In the genomic region with DNA sequence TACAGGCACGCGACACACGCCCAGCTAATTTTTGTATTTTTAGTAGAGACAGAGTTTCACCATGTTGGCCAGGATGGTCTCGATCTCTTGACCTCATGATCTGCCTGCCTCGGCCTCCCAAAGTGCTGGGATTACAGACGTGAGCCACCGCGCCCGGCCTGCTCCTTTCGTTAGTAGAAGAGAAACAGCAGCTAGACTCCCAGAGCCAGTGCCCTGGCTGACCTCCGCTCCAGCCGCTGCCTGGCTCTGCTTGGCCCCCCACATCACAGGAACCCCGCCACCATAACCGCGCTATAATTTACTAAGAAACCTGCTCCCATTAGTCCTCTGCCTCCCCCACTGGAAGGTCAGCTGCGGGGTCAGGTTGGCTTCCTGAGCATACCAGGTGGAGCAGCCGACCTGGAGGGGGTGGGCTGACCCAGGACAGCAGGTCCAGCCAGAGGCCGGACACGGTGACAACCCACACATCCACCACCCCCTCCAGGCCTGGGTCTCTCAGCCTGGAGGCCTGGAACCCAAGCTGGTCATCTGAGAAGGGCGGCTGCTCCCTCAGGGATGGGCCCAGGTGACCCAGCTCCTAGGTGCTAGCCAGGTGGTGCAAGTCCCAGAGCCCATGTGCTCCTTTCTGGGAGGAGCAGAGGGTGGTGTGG, we compare ENCODE assay signal across 17 cellular contexts. TPM values are rescaled to one million over a fixed set of nuclear protein-coding genes. Genes with fewer than 3 reads are reported as not detected.
DNase-seq lines count a peak whose midpoint lies in the region; ATAC-seq and TF ChIP-seq lines count a peak whose summit lies in the region.
"Had no signal": no experiment of that assay in that cellular context is flagged by ENCODE, and none has a peak within 500 bp of the region (broad histone marks: within the 10 kb centered on the region; RNA-seq: fewer than 3 reads in every experiment).

No MANE protein-coding gene starts in this region.

- H3K36me3 ChIP-seq in BLaER1 (peaks cover 43% of the 10 kb centered on the region), esophagus (ENCODE audit: control insufficient read depth in 2 of 2, insufficient read depth in 2 of 2, low read length in 1 of 2) (peaks cover 7 to 41% of the 10 kb centered on the region in 2 donors), gastrocnemius medialis (peaks cover 0 to 58% of the 10 kb centered on the region in 2 donors)

- H3K27me3 ChIP-seq in BLaER1 (no peaks in the 10 kb centered on the region), HL-60 (ENCODE audit: insufficient read depth, poor library complexity, severe bottlenecking) (no peaks in the 10 kb centered on the region), esophagus (ENCODE audit: control insufficient read depth in 1 of 2, insufficient read depth in 2 of 2, low read length in 2 of 2) (no peaks in the 10 kb centered on the region), gastrocnemius medialis (no peaks in the 10 kb centered on the region)
- H3K27me3 ChIP-seq: SJCRH30 had no signal

- H3K9me3 ChIP-seq in BLaER1: no peaks in the 10 kb centered on the region
- H3K9me3 ChIP-seq in esophagus (ENCODE audit: control insufficient read depth in 2 of 2, insufficient read depth in 1 of 2, low read depth in 1 of 2, low read length in 1 of 2): no peaks in the 10 kb centered on the region
- no peaks in the 10 kb centered on the region for H3K9me3 ChIP-seq in gastrocnemius medialis
- H3K9me3 ChIP-seq: SJCRH30 had no signal

- ATAC-seq in gastrocnemius medialis: no peak
- no peak for ATAC-seq in GM19455 (IDR thresholded peaks at IDR 0.05; ENCODE audit: unreplicated experiment)

- H3K27ac ChIP-seq in BLaER1 (peak overlapping the region; percentile 79), HL-60 (replicated peaks) (peak overlapping the region; percentile 30; the same call in 1 of the 2 replicates), esophagus (ENCODE audit: low read depth in 2 of 2, low read length in 1 of 2) (peak overlapping the region; percentile 9 to 38), gastrocnemius medialis (peak overlapping the region; percentile 70 to 85 (median 79))
- H3K27ac ChIP-seq: SJCRH30 had no signal

- H3K9ac ChIP-seq in BLaER1: peak overlapping the region; percentile 23

- peak overlapping the region; percentile 76 for H3K4me2 ChIP-seq in BLaER1
- H3K4me2 ChIP-seq: GM23338 had no signal

- no peak for TF ChIP-seq POLR2A in gastrocnemius medialis (IDR thresholded peaks at IDR 0.05)

- intact Hi-C loops in gastrocnemius medialis (cut with DNase I; ENCODE audit: low total_unique reads): no loop called here

- TF ChIP-seq CTCF in HL-60 (IDR thresholded peaks at IDR 0.05; ENCODE audit: insufficient read depth, low read length): no peak
- no peak for TF ChIP-seq CTCF in gastrocnemius medialis (IDR thresholded peaks at IDR 0.05 in 4 of 5, conservative IDR thresholded peaks at IDR 0.05 in 1 of 5)

- peaks cover 33% of the 10 kb centered on the region for H4K20me1 ChIP-seq in BLaER1

- in situ Hi-C loops in gastrocnemius medialis (cut with MboI; ENCODE audit: low sequenced_read_pairs in 4 of 4): no loop called here

- DNase-seq in HL-60 (ENCODE audit: low read depth in 1 of 2, low spot score in 1 of 2) (no peak), gastrocnemius medialis (peak in 1 of 2 donors; percentile 15), NCI-H345 (lab: John Stamatoyannopoulos, UW) (no peak), NCI-H1048 (lab: John Stamatoyannopoulos, UW) (no peak)
- DNase-seq in stimulated activated naive CD4-positive, alpha-beta T cell treated with Interleukin-2 at 50 U/mL for 16 hours (lab: John Stamatoyannopoulos, UW): no peak
- DNase-seq: hippocampal formation, occipital lobe had no signal

- H3K4me3 ChIP-seq in BLaER1 (no peak overlapping the region), HL-60 (replicated peaks; ENCODE audit: insufficient read depth, low read length) (no peak overlapping the region), esophagus (ENCODE audit: low read depth in 1 of 2, low read length in 2 of 2) (no peak overlapping the region), gastrocnemius medialis (no peak overlapping the region)
- H3K4me3 ChIP-seq: GM23338, SJCRH30, skin epidermis had no signal

- 88 to 89% methylated on average over 20 of the region's 20 CpGs for WGBS in esophagus, 2 donors

- H3K4me1 ChIP-seq in BLaER1 (peaks cover 67% of the 10 kb centered on the region), esophagus (ENCODE audit: control insufficient read depth in 2 of 2, insufficient read depth in 2 of 2, low read length in 1 of 2) (peaks cover 3 to 16% of the 10 kb centered on the region in 2 donors), gastrocnemius medialis (peaks cover 15 to 17% of the 10 kb centered on the region in 2 donors)
- H3K4me1 ChIP-seq: SJCRH30 had no signal

RNA-seq across cellular contexts. Expression of a gene that starts 7.5 kb away (rescaled TPM):
- polyA plus RNA-seq in esophagus: 10 to 100 TPM; 20.0 to 28.7 TPM
- 10 to 100 TPM; 19.7 to 28.7 (median 23.0) TPM for total RNA-seq in gastrocnemius medialis

RNA-seq across cellular contexts. Expression of a gene that starts 18.2 kb away (rescaled TPM):
- under 1 TPM in 1 of 2 donors, not detected in 1; 0.31 TPM for polyA plus RNA-seq in esophagus
- total RNA-seq in gastrocnemius medialis: not detected
- total RNA-seq: dermis blood vessel endothelial cell, G401, GM23338, HT-29 had no signal
- polyA plus RNA-seq: urinary bladder had no signal

RNA-seq across cellular contexts. Expression of a gene that starts 27.0 kb away (rescaled TPM):
- 100 to 1,000 TPM in 1 of 2 donors, 10 to 100 TPM in 1; 52.7 to 112 TPM for polyA plus RNA-seq in esophagus
- 100 to 1,000 TPM in 2 of 4 donors, 10 to 100 TPM in 2; 44.3 to 163 (median 105) TPM for total RNA-seq in gastrocnemius medialis

Comparison
In these comparisons a context has a peak if more than half of its experiments do, and no peak if none do; other contexts are left out.
1. H3K27ac ChIP-seq: peak in every context shown above with its lines; median percentile 79 in BLaER1; 79 in gastrocnemius medialis; 30 in HL-60; 24 in esophagus.